Comparison of ENCODE assay signal across 26 cellular contexts in the genomic region with DNA sequence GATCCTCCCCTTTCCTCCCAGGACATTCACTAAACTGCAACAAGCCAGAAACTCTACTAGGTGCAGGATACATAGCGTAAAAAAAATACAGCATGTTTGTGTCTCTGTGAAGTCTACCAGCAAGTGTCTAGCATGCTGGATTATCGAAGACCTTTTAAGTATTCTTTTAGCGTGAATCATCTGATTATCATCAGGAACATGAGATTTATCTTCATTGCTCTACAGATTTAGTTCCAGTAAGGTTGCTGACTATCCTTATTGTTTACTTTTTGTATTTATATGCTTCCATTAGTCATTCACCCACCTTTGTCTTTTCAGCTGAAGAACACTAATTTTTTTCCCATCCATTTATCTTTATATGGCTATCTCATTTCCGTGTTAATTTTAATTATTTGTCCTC.
"Had no signal": no experiment of that assay in that cellular context is flagged by ENCODE, and none has a peak within 500 bp of the region (broad histone marks: within the 10 kb centered on the region; RNA-seq: fewer than 3 reads in every experiment).

No MANE protein-coding gene starts in this region.

- H3K27me3 ChIP-seq: adrenal gland, breast epithelium, gastrocnemius medialis, hepatocyte, ovary, suprapubic skin, tibial artery had no signal

- H3K4me3 ChIP-seq: adrenal gland, breast epithelium, gastrocnemius medialis, hepatocyte, ovary, prostate gland, smooth muscle cell, suprapubic skin, tibial artery had no signal

- DNase-seq: activated CD4-positive, alpha-beta memory T cell treated with anti-CD3 and anti-CD28 coated beads for 36 hours; activated CD4-positive, alpha-beta T cell treated with anti-CD3 and anti-CD28 coated beads, Interleukin-2, amount 10 ng/mL, durations not matched to agents 24 days and 14 days; activated CD8-positive, alpha-beta memory T cell treated with anti-CD3 and anti-CD28 coated beads, Interleukin-2, amount 50 U/mL, for 4 hours; activated effector memory CD4-positive, alpha-beta T cell treated with anti-CD3 and anti-CD28 coated beads, Interleukin-2, amount 50 U/mL, for 16 hours; activated naive CD4-positive, alpha-beta T cell treated with anti-CD3 and anti-CD28 coated beads for 36 hours; activated naive CD8-positive, alpha-beta T cell treated with anti-CD3 and anti-CD28 coated beads for 36 hours; activated T-cell treated with anti-CD3 and anti-CD28 coated beads, Interleukin-2, amount 50 U/mL, for 1 hour; adrenal gland; endodermal cell; gastrocnemius medialis; left colon; naive thymus-derived CD4-positive, alpha-beta T cell; ovary; stimulated activated CD4-positive, alpha-beta T cell treated with anti-CD3 and anti-CD28 coated beads, Interleukin-2, amount 100 ng/mL, for 24 hours; stimulated activated naive CD4-positive, alpha-beta T cell; T-helper 17 cell; T1000; tibial artery; WERI-Rb-1 had no signal

- H3K36me3 ChIP-seq: adrenal gland, breast epithelium, ovary, prostate gland, tibial artery had no signal

- H3K27ac ChIP-seq: adrenal gland, breast epithelium, gastrocnemius medialis, hepatocyte, ovary, prostate gland, suprapubic skin, tibial artery, WERI-Rb-1 had no signal

- ATAC-seq: activated CD4-positive, CD25-positive, alpha-beta regulatory T cell treated with anti-CD3 and anti-CD28 coated beads, Interleukin-2, amount 50 U/mL, for 24 hours; gastrocnemius medialis; left colon; naive thymus-derived CD4-positive, alpha-beta T cell; T-helper 17 cell had no signal

- H3K9me3 ChIP-seq: adrenal gland, breast epithelium, gastrocnemius medialis, ovary, prostate gland, suprapubic skin, tibial artery had no signal

- FAIRE-seq: keratinocyte had no signal

- H3K4me1 ChIP-seq: breast epithelium, gastrocnemius medialis, prostate gland, suprapubic skin, tibial artery had no signal
